Comparison of ENCODE assay signal across 8 cellular contexts in genomic region chr3:129794319-129795201, GRCh38.
DNase-seq lines count a peak whose midpoint lies in the region; ATAC-seq and TF ChIP-seq lines count a peak whose summit lies in the region.

No MANE protein-coding gene starts in this region.

- ATAC-seq in HG02973 (IDR thresholded peaks at IDR 0.05; ENCODE audit: unreplicated experiment): no peak

- H3K27me3 ChIP-seq in GM06990 (replicated peaks; ENCODE audit: control insufficient read depth, insufficient read depth, low read length) (no peaks in the 10 kb centered on the region), SK-N-SH (ENCODE audit: insufficient read depth) (no peaks in the 10 kb centered on the region), neuronal stem cell (ENCODE audit: control insufficient read depth in 3 of 3, insufficient read depth in 3 of 3, low read depth in 1 of 3, low read length in 3 of 3) (no peaks in the 10 kb centered on the region), tibial nerve (no peaks in the 10 kb centered on the region)

- H3K4me2 ChIP-seq in SK-N-SH: peak overlapping the region; percentile 9; the same call in 1 of the 2 replicates
- peak overlapping the region; percentile 69 for H3K4me2 ChIP-seq in neuronal stem cell (ENCODE audit: insufficient read depth, low read length, poor library complexity, severe bottlenecking)

- H3K36me3 ChIP-seq in GM06990 (ENCODE audit: control insufficient read depth, insufficient read depth, low read length) (no peaks in the 10 kb centered on the region), SK-N-SH (replicated peaks in 1 of 2; ENCODE audit: control insufficient read depth in 1 of 2, insufficient read depth in 2 of 2, low read length in 1 of 2) (no peaks in the 10 kb centered on the region), neuronal stem cell (replicated peaks in 1 of 2; ENCODE audit: control insufficient read depth in 2 of 2, insufficient read depth in 2 of 2, low read length in 2 of 2) (peaks cover 0 to 3% of the 10 kb centered on the region in 2 donors), tibial nerve (no peaks in the 10 kb centered on the region)

- DNase-seq in GM06990 (ENCODE audit: extremely low read depth, insufficient read length): peak; percentile 3
- DNase-seq in Kasumi-1 (lab: John Stamatoyannopoulos, UW): peak; percentile 30 to 34
- peak; percentile 14 for DNase-seq in SK-N-SH
- DNase-seq in fibroblast of pulmonary artery (ENCODE audit: low read depth): peak; percentile 59
- DNase-seq in neuronal stem cell (ENCODE audit: low spot score): peak; percentile 56
- DNase-seq in tibial nerve (ENCODE audit: low spot score in 2 of 2): no peak
- no peak for DNase-seq in germinal center (ENCODE audit: low spot score)

- H3K79me1 ChIP-seq in neuronal stem cell (ENCODE audit: low read depth, low read length): no peaks in the 10 kb centered on the region

- H3K27ac ChIP-seq in SK-N-SH (ENCODE audit: low read depth in 2 of 2, low read length in 1 of 2) (peak overlapping the region in 1 of 2 experiments; percentile 1; a peak in 1 of 4 replicates), neuronal stem cell (replicated peaks; ENCODE audit: low read length) (peak overlapping the region; percentile 86), tibial nerve (peak overlapping the region in 2 of 4 donors; percentile 38 to 61)

- CTCF ChIA-PET in SK-N-SH (lab: Yijun Ruan, JAX): interaction anchor here (0.9 to 1.5 kb wide), 6 partner anchors 8 to 35 kb away, joined by 3 to 4 read pairs (median 3); no protein-coding TSS in a partner anchor

- no peaks in the 10 kb centered on the region for H3K9me2 ChIP-seq in SK-N-SH

- no peak overlapping the region for H4K91ac ChIP-seq in neuronal stem cell (ENCODE audit: low read depth, low read length, poor library complexity)

- no peak overlapping the region for H2AK5ac ChIP-seq in neuronal stem cell (ENCODE audit: low read depth, low read length)

- H3K9me3 ChIP-seq in SK-N-SH: no peaks in the 10 kb centered on the region
- H3K9me3 ChIP-seq in neuronal stem cell (replicated peaks in 1 of 2; ENCODE audit: control insufficient read depth in 2 of 2, insufficient read depth in 1 of 2, low read depth in 1 of 2, low read length in 2 of 2): no peaks in the 10 kb centered on the region
- no peaks in the 10 kb centered on the region for H3K9me3 ChIP-seq in tibial nerve

- H3K4me1 ChIP-seq in SK-N-SH (ENCODE audit: control insufficient read depth in 1 of 2, insufficient read depth in 2 of 2, low read depth in 1 of 2, low read length in 1 of 2) (peaks cover 0 to 12% of the 10 kb centered on the region in 2 experiments; a peak in 3 of 4 replicates), neuronal stem cell (ENCODE audit: control insufficient read depth in 2 of 2, insufficient read depth in 1 of 2, low read depth in 1 of 2, low read length in 2 of 2) (peaks cover 5 to 25% of the 10 kb centered on the region in 2 donors), tibial nerve (peaks cover 0 to 33% (median 20%) of the 10 kb centered on the region in 4 donors)

- no peak for TF ChIP-seq POLR2A in tibial nerve (IDR thresholded peaks at IDR 0.05)

- H3K4ac ChIP-seq in neuronal stem cell (ENCODE audit: low read length): no peak overlapping the region

- TF ChIP-seq CTCF in GM06990 (IDR thresholded peaks at IDR 0.05; ENCODE audit: insufficient read depth, low read length, poor library complexity, severe bottlenecking) (no peak), SK-N-SH (IDR thresholded peaks at IDR 0.05) (no peak), fibroblast of pulmonary artery (IDR thresholded peaks at IDR 0.05; ENCODE audit: low read length, missing control alignments) (no peak), tibial nerve (IDR thresholded peaks at IDR 0.05) (no peak)

- H3K4me3 ChIP-seq in GM06990 (replicated peaks; ENCODE audit: low read depth, low read length): no peak overlapping the region
- H3K4me3 ChIP-seq in SK-N-SH (ENCODE audit: low read depth in 2 of 2, low read length in 1 of 2): no peak overlapping the region
- peak overlapping the region; percentile 42 for H3K4me3 ChIP-seq in fibroblast of pulmonary artery (replicated peaks; ENCODE audit: low read depth, low read length)
- H3K4me3 ChIP-seq in neuronal stem cell (ENCODE audit: low read length in 2 of 2): peak overlapping the region; percentile 3 to 6
- peak overlapping the region in 2 of 4 donors; percentile 3 to 6 for H3K4me3 ChIP-seq in tibial nerve

- H4K8ac ChIP-seq in neuronal stem cell (ENCODE audit: low read depth, low read length): no peak overlapping the region

- TF ChIP-seq RAD21 in SK-N-SH (IDR thresholded peaks at IDR 0.05; ENCODE audit: low read length): no peak

- no peak overlapping the region for H2BK120ac ChIP-seq in neuronal stem cell (ENCODE audit: low read depth, low read length)

- no peak overlapping the region for H2BK12ac ChIP-seq in neuronal stem cell (ENCODE audit: low read length)

- H2AFZ ChIP-seq in SK-N-SH (ENCODE audit: low read depth) (no peak overlapping the region), neuronal stem cell (ENCODE audit: low read length) (no peak overlapping the region)

- peak overlapping the region; percentile 78 for H3K18ac ChIP-seq in neuronal stem cell (ENCODE audit: low read length)

- POLR2A ChIA-PET in SK-N-SH (lab: Yijun Ruan, JAX): no interaction called here

- H2BK15ac ChIP-seq in neuronal stem cell (ENCODE audit: low read length): no peak overlapping the region

- WGBS in SK-N-SH (ENCODE audit: low lambda C conversion rate): 63% methylated on average over 13 of the region's 14 CpGs
- whole genome bisulfite sequencing in neuronal stem cell (ENCODE audit: extremely low coverage in 2 of 2, insufficient read length in 2 of 2, insufficient replicate concordance in 1 of 2), 2 donors: no CpG with 5 or more reads among the region's 14 CpGs
- WGBS in tibial nerve, 2 donors: 18 to 23% methylated on average over 14 of the region's 14 CpGs

- no peaks in the 10 kb centered on the region for H3F3A ChIP-seq in SK-N-SH (replicated peaks; ENCODE audit: insufficient read depth)

- H3K9ac ChIP-seq in SK-N-SH (no peak overlapping the region), neuronal stem cell (ENCODE audit: low read depth, low read length, poor library complexity) (no peak overlapping the region)

- 0 out of 2 replicates have a peak, but pooled peaks cover 3% of the 10 kb centered on the region for H3K79me2 ChIP-seq in SK-N-SH (ENCODE audit: insufficient read depth)

- no peak overlapping the region for H3K14ac ChIP-seq in neuronal stem cell (ENCODE audit: low read length)

- H3K23ac ChIP-seq in neuronal stem cell (ENCODE audit: low read depth, low read length, poor library complexity): no peak overlapping the region

- H4K20me1 ChIP-seq in SK-N-SH (ENCODE audit: insufficient read depth): no peaks in the 10 kb centered on the region

- TF ChIP-seq EP300 in SK-N-SH (IDR thresholded peaks at IDR 0.05; ENCODE audit: borderline replicate concordance in 1 of 2, low read depth in 1 of 2, low read length in 1 of 2) (no peak), tibial nerve (IDR thresholded peaks at IDR 0.05) (no peak)

- peak overlapping the region; percentile 4 for H2BK5ac ChIP-seq in neuronal stem cell (ENCODE audit: low read length)

TF ChIP-seq in SK-N-SH, 30 proteins besides CTCF, POLR2A, EP300 and RAD21 (continues in another document):
- TF ChIP-seq RCOR1 (IDR thresholded peaks at IDR 0.05; ENCODE audit: low read length) (no peak), SIN3A (IDR thresholded peaks at IDR 0.05; ENCODE audit: borderline replicate concordance, low read depth, low read length) (no peak), USF1 (IDR thresholded peaks at IDR 0.05; ENCODE audit: borderline replicate concordance, low read depth) (no peak), FOXM1 (IDR thresholded peaks at IDR 0.05; ENCODE audit: low read depth) (no peak), MEF2A (IDR thresholded peaks at IDR 0.05; ENCODE audit: borderline replicate concordance, low read depth) (no peak), CHD2 (IDR thresholded peaks at IDR 0.05; ENCODE audit: low read length, partially characterized antibody) (no peak), JUND (IDR thresholded peaks at IDR 0.05) (no peak), NFIC (IDR thresholded peaks at IDR 0.05; ENCODE audit: borderline replicate concordance) (no peak), RFX5 (IDR thresholded peaks at IDR 0.05; ENCODE audit: low read length) (no peak), USF2 (IDR thresholded peaks at IDR 0.05; ENCODE audit: borderline replicate concordance, low read depth, low read length) (no peak), TCF12 (IDR thresholded peaks at IDR 0.05) (no peak), ELF1 (IDR thresholded peaks at IDR 0.05) (no peak), SMC3 (IDR thresholded peaks at IDR 0.05; ENCODE audit: low read depth, low read length) (no peak), MAX (IDR thresholded peaks at IDR 0.05; ENCODE audit: low read depth) (no peak)

Comparison
In these comparisons a context has a peak if more than half of its experiments do, and no peak if none do; other contexts are left out.
1. DNase-seq: peak in GM06990 (single experiment), Kasumi-1 (2 of 2), SK-N-SH (single experiment), fibroblast of pulmonary artery (single experiment) and neuronal stem cell (single experiment); none in tibial nerve (0 of 2) and germinal center (single experiment).
2. H3K4me3 ChIP-seq: peak in fibroblast of pulmonary artery (single experiment) and neuronal stem cell (2 of 2); none in GM06990 (single experiment) and SK-N-SH (0 of 2).